In the genomic region with DNA sequence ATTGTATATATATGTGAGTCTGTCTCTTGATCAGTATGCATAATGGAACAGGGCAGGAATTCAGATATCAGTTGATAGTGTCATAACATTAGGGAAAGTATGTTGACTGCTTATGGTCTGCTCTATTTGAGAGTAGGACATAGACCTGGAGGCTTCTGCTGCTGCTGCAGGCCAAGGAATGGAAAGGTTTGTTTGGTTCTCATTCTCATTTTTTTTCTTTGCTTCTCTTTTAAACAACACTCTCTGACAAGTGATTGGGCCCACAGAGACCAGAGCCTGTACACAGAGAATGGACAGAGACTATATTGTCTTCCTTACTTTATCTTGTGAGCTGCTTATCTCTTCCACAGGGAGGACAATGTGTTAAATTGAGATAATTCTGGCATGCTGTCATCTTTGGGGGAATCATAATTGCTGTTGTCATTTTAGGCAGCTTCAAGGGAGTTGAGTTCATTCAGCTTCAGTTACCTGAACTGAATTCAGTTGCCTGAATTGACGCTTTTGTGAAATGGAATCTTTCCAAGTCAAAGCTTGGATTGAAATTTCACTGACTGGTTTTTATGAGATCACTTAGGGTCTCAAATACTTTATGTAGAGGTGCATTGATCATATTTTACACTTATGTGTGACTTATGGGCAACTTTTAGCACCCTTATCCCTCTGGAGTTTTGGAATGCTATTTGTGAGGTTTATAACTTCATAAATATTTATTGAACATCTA, we compare ENCODE assay signal across 1 cellular context.
A peak's percentile ranks its signal among the peaks of the same experiment; 100 is the strongest.
TF ChIP-seq lines count a peak whose summit lies in the region.

No MANE protein-coding gene starts in this region.

TF ChIP-seq in K562, 482 proteins besides CTCF, POLR2A, EP300 and RAD21 (continued from another document and continues in another):
- TF ChIP-seq, protein P1, sequence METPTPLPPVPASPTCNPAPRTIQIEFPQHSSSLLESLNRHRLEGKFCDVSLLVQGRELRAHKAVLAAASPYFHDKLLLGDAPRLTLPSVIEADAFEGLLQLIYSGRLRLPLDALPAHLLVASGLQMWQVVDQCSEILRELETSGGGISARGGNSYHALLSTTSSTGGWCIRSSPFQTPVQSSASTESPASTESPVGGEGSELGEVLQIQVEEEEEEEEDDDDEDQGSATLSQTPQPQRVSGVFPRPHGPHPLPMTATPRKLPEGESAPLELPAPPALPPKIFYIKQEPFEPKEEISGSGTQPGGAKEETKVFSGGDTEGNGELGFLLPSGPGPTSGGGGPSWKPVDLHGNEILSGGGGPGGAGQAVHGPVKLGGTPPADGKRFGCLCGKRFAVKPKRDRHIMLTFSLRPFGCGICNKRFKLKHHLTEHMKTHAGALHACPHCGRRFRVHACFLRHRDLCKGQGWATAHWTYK (CRISPR knock-in tag; IDR thresholded peaks at IDR 0.05): peak; percentile 88; the same call in 1 of the 2 replicates
- TF ChIP-seq ZC3H8 (IDR thresholded peaks at IDR 0.05) (no peak), ZNF696 (CRISPR knock-in tag; conservative IDR thresholded peaks at IDR 0.05) (no peak), ELF4 (CRISPR knock-in tag; IDR thresholded peaks at IDR 0.05) (peak; percentile 96), ZNF436 (CRISPR knock-in tag; IDR thresholded peaks at IDR 0.05) (no peak), KLF6 (CRISPR knock-in tag; IDR thresholded peaks at IDR 0.05; ENCODE audit: borderline replicate concordance) (peak; percentile 67; the same call in 1 of the 2 replicates), KAT2B (IDR thresholded peaks at IDR 0.05; ENCODE audit: low read depth, low read length) (no peak), ZKSCAN1 (IDR thresholded peaks at IDR 0.05; ENCODE audit: low read depth, low read length) (no peak), NRF1 (conservative IDR thresholded peaks at IDR 0.05 in 1 of 2, IDR thresholded peaks at IDR 0.05 in 1 of 2) (peak in 1 of 2 experiments; percentile 4; a peak in 2 of 4 replicates), ZFP1 (CRISPR knock-in tag; IDR thresholded peaks at IDR 0.05) (no peak), GTF2A2 (tag; IDR thresholded peaks at IDR 0.05) (no peak), ZNF584 (CRISPR knock-in tag; IDR thresholded peaks at IDR 0.05; ENCODE audit: low read depth) (peak; percentile 84; the same call in 1 of the 2 replicates), TGIF2 (CRISPR knock-in tag; IDR thresholded peaks at IDR 0.05) (no peak), KDM2B (CRISPR knock-in tag; IDR thresholded peaks at IDR 0.05) (no peak), HMG20B (CRISPR knock-in tag; IDR thresholded peaks at IDR 0.05) (no peak), ZNF12 (CRISPR knock-in tag; IDR thresholded peaks at IDR 0.05) (no peak), SMARCB1 (IDR thresholded peaks at IDR 0.05; ENCODE audit: insufficient read length, low read depth) (peak; percentile 83), CSDE1 (IDR thresholded peaks at IDR 0.05) (no peak), FOXM1 (IDR thresholded peaks at IDR 0.05; ENCODE audit: low read depth) (peak; percentile 95), FOXM1 (CRISPR knock-in tag; IDR thresholded peaks at IDR 0.05; ENCODE audit: low read depth) (no peak), ZNF583 (CRISPR knock-in tag; IDR thresholded peaks at IDR 0.05) (no peak), RNF2 (IDR thresholded peaks at IDR 0.05) (peak; percentile 94), CREBBP (IDR thresholded peaks at IDR 0.05; ENCODE audit: low read depth, low read length) (no peak), FOXP1 (CRISPR knock-in tag; IDR thresholded peaks at IDR 0.05) (peak; percentile 87), ZNF146 (CRISPR knock-in tag; IDR thresholded peaks at IDR 0.05; ENCODE audit: unreplicated experiment) (no peak), ZNF79 (CRISPR knock-in tag; IDR thresholded peaks at IDR 0.05; ENCODE audit: low read depth) (0 out of 2 replicates have a peak, but pooled peaks have one; percentile 53), U2AF2 (optimal IDR thresholded peaks at IDR 0.05; ENCODE audit: low read depth, low read length) (no peak), IFI16 (CRISPR knock-in tag; IDR thresholded peaks at IDR 0.05) (no peak), GTF2F1 (IDR thresholded peaks at IDR 0.05; ENCODE audit: low read depth, low read length) (no peak), ZNF354B (CRISPR knock-in tag; IDR thresholded peaks at IDR 0.05) (0 out of 2 replicates have a peak, but pooled peaks have one; percentile 35), ZNF217 (CRISPR knock-in tag; IDR thresholded peaks at IDR 0.05) (no peak), NR4A1 (CRISPR knock-in tag; IDR thresholded peaks at IDR 0.05) (no peak), NR4A1 (tag; IDR thresholded peaks at IDR 0.05) (no peak), STAT5B (CRISPR knock-in tag; IDR thresholded peaks at IDR 0.05) (no peak), SAP30 (IDR thresholded peaks at IDR 0.05; ENCODE audit: borderline replicate concordance, insufficient read depth, low read depth, low read length, poor library complexity, severe bottlenecking) (no peak), SRSF7 (optimal IDR thresholded peaks at IDR 0.05; ENCODE audit: low read depth, low read length) (no peak), TCF7 (IDR thresholded peaks at IDR 0.05; ENCODE audit: borderline replicate concordance) (no peak), ARHGAP35 (IDR thresholded peaks at IDR 0.05; ENCODE audit: partially characterized antibody) (no peak), ZNF165 (CRISPR knock-in tag; IDR thresholded peaks at IDR 0.05; ENCODE audit: borderline replicate concordance) (0 out of 2 replicates have a peak, but pooled peaks have one; percentile 46), MCM3 (IDR thresholded peaks at IDR 0.05) (no peak)
- TF ChIP-seq, protein P2, sequence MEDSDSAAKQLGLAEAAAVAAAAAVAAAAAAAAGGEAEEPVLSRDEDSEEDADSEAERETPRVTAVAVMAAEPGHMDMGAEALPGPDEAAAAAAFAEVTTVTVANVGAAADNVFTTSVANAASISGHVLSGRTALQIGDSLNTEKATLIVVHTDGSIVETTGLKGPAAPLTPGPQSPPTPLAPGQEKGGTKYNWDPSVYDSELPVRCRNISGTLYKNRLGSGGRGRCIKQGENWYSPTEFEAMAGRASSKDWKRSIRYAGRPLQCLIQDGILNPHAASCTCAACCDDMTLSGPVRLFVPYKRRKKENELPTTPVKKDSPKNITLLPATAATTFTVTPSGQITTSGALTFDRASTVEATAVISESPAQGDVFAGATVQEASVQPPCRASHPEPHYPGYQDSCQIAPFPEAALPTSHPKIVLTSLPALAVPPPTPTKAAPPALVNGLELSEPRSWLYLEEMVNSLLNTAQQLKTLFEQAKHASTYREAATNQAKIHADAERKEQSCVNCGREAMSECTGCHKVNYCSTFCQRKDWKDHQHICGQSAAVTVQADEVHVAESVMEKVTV (CRISPR knock-in tag; IDR thresholded peaks at IDR 0.05): peak; percentile 11; the same call in 1 of the 2 replicates
- TF ChIP-seq, protein P3, sequence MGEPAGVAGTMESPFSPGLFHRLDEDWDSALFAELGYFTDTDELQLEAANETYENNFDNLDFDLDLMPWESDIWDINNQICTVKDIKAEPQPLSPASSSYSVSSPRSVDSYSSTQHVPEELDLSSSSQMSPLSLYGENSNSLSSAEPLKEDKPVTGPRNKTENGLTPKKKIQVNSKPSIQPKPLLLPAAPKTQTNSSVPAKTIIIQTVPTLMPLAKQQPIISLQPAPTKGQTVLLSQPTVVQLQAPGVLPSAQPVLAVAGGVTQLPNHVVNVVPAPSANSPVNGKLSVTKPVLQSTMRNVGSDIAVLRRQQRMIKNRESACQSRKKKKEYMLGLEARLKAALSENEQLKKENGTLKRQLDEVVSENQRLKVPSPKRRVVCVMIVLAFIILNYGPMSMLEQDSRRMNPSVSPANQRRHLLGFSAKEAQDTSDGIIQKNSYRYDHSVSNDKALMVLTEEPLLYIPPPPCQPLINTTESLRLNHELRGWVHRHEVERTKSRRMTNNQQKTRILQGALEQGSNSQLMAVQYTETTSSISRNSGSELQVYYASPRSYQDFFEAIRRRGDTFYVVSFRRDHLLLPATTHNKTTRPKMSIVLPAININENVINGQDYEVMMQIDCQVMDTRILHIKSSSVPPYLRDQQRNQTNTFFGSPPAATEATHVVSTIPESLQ (CRISPR knock-in tag; IDR thresholded peaks at IDR 0.05): 0 out of 2 replicates have a peak, but pooled peaks have one; percentile 74
- TF ChIP-seq, protein P4, sequence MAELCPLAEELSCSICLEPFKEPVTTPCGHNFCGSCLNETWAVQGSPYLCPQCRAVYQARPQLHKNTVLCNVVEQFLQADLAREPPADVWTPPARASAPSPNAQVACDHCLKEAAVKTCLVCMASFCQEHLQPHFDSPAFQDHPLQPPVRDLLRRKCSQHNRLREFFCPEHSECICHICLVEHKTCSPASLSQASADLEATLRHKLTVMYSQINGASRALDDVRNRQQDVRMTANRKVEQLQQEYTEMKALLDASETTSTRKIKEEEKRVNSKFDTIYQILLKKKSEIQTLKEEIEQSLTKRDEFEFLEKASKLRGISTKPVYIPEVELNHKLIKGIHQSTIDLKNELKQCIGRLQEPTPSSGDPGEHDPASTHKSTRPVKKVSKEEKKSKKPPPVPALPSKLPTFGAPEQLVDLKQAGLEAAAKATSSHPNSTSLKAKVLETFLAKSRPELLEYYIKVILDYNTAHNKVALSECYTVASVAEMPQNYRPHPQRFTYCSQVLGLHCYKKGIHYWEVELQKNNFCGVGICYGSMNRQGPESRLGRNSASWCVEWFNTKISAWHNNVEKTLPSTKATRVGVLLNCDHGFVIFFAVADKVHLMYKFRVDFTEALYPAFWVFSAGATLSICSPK (IDR thresholded peaks at IDR 0.05; ENCODE audit: borderline replicate concordance): no peak
- TF ChIP-seq, protein P5, sequence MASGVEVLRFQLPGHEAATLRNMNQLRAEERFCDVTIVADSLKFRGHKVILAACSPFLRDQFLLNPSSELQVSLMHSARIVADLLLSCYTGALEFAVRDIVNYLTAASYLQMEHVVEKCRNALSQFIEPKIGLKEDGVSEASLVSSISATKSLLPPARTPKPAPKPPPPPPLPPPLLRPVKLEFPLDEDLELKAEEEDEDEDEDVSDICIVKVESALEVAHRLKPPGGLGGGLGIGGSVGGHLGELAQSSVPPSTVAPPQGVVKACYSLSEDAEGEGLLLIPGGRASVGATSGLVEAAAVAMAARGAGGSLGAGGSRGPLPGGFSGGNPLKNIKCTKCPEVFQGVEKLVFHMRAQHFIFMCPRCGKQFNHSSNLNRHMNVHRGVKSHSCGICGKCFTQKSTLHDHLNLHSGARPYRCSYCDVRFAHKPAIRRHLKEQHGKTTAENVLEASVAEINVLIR (CRISPR knock-in tag; IDR thresholded peaks at IDR 0.05): 0 out of 2 replicates have a peak, but pooled peaks have one; percentile 36
- TF ChIP-seq, protein P6, sequence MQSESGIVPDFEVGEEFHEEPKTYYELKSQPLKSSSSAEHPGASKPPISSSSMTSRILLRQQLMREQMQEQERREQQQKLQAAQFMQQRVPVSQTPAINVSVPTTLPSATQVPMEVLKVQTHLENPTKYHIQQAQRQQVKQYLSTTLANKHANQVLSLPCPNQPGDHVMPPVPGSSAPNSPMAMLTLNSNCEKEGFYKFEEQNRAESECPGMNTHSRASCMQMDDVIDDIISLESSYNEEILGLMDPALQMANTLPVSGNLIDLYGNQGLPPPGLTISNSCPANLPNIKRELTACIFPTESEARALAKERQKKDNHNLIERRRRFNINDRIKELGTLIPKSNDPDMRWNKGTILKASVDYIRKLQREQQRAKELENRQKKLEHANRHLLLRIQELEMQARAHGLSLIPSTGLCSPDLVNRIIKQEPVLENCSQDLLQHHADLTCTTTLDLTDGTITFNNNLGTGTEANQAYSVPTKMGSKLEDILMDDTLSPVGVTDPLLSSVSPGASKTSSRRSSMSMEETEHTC (IDR thresholded peaks at IDR 0.05): peak; percentile 63; the same call in 1 of the 2 replicates
- TF ChIP-seq, protein P7, sequence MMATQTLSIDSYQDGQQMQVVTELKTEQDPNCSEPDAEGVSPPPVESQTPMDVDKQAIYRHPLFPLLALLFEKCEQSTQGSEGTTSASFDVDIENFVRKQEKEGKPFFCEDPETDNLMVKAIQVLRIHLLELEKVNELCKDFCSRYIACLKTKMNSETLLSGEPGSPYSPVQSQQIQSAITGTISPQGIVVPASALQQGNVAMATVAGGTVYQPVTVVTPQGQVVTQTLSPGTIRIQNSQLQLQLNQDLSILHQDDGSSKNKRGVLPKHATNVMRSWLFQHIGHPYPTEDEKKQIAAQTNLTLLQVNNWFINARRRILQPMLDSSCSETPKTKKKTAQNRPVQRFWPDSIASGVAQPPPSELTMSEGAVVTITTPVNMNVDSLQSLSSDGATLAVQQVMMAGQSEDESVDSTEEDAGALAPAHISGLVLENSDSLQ (IDR thresholded peaks at IDR 0.05): peak; percentile 88
- TF ChIP-seq, protein P8, sequence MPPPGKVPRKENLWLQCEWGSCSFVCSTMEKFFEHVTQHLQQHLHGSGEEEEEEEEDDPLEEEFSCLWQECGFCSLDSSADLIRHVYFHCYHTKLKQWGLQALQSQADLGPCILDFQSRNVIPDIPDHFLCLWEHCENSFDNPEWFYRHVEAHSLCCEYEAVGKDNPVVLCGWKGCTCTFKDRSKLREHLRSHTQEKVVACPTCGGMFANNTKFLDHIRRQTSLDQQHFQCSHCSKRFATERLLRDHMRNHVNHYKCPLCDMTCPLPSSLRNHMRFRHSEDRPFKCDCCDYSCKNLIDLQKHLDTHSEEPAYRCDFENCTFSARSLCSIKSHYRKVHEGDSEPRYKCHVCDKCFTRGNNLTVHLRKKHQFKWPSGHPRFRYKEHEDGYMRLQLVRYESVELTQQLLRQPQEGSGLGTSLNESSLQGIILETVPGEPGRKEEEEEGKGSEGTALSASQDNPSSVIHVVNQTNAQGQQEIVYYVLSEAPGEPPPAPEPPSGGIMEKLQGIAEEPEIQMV (tag; conservative IDR thresholded peaks at IDR 0.05; ENCODE audit: low read depth): no peak
- TF ChIP-seq, protein P9, sequence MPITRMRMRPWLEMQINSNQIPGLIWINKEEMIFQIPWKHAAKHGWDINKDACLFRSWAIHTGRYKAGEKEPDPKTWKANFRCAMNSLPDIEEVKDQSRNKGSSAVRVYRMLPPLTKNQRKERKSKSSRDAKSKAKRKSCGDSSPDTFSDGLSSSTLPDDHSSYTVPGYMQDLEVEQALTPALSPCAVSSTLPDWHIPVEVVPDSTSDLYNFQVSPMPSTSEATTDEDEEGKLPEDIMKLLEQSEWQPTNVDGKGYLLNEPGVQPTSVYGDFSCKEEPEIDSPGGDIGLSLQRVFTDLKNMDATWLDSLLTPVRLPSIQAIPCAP (CRISPR knock-in tag; IDR thresholded peaks at IDR 0.05; ENCODE audit: borderline replicate concordance): no peak
- TF ChIP-seq, protein P10, sequence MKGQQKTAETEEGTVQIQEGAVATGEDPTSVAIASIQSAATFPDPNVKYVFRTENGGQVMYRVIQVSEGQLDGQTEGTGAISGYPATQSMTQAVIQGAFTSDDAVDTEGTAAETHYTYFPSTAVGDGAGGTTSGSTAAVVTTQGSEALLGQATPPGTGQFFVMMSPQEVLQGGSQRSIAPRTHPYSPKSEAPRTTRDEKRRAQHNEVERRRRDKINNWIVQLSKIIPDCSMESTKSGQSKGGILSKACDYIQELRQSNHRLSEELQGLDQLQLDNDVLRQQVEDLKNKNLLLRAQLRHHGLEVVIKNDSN (CRISPR knock-in tag; IDR thresholded peaks at IDR 0.05): no peak
